34 cellular contexts compared by ENCODE assay signal in the genomic region with DNA sequence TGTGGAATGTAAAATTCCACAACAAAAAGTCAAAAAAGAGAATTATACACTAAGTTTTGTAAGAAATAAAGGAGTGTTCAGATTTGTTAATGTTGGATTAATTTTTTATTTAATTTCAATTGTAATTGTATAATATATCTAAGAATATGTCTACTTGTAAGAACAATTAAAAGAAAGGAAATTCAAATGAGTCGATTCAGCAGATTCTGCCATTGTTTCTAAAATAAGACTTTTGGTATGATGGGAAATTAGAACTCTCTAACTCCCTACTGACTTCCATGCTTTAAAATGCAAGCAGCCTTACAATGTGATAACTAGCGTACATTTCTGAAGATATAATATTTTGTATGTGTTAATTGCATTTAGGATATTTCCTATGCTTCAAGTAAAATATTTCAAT.
DNase-seq lines count a peak whose midpoint lies in the region; ATAC-seq, FAIRE-seq and TF ChIP-seq lines count a peak whose summit lies in the region.
"Had no signal": no experiment of that assay in that cellular context is flagged by ENCODE, and none has a peak within 500 bp of the region (broad histone marks: within the 10 kb centered on the region; RNA-seq: fewer than 3 reads in every experiment).

No MANE protein-coding gene starts in this region.

- H2AK9ac ChIP-seq in IMR-90 (replicated peaks; ENCODE audit: low read depth, low read length, poor library complexity), result no peak overlapping the region

- no peaks in the 10 kb centered on the region for H3K4me1 ChIP-seq in HepG2 (ENCODE audit: insufficient read depth, low read length)
- no peaks in the 10 kb centered on the region for H3K4me1 ChIP-seq in right lobe of liver
- H3K4me1 ChIP-seq in A549, result no peaks in the 10 kb centered on the region
- H3K4me1 ChIP-seq in IMR-90 (ENCODE audit: control insufficient read depth, insufficient read depth, low read length), result no peaks in the 10 kb centered on the region
- no peaks in the 10 kb centered on the region for H3K4me1 ChIP-seq in K562 (replicated peaks in 1 of 2; ENCODE audit: control insufficient read depth in 2 of 2, insufficient read depth in 2 of 2, low read length in 2 of 2)
- H3K4me1 ChIP-seq: BE2C, BLaER1, Caco-2 had no signal

- POLR2A ChIA-PET in HepG2 (lab: Yijun Ruan, JAX) (no interaction called here), A549 (lab: Yijun Ruan, JAX) (no interaction called here), IMR-90 (lab: Charles Lee; ENCODE audit: unreplicated experiment) (no interaction called here), K562 (lab: Yijun Ruan, JAX) (no interaction called here)

- H3K9me3 ChIP-seq in HepG2 (ENCODE audit: low read length), result no peaks in the 10 kb centered on the region
- no peaks in the 10 kb centered on the region for H3K9me3 ChIP-seq in right lobe of liver
- H3K9me3 ChIP-seq in A549, result 0 out of 3 replicates have a peak, but pooled peaks cover 2% of the 10 kb centered on the region
- H3K9me3 ChIP-seq in IMR-90 (ENCODE audit: control insufficient read depth, insufficient read depth, low read length), result no peaks in the 10 kb centered on the region
- no peaks in the 10 kb centered on the region for H3K9me3 ChIP-seq in K562 (replicated peaks; ENCODE audit: control insufficient read depth, insufficient read depth, low read depth, low read length)
- H3K9me3 ChIP-seq: BE2C, Caco-2 had no signal

- H2BK5ac ChIP-seq in IMR-90 (ENCODE audit: low read depth, low read length, poor library complexity, severe bottlenecking), result no peak overlapping the region

- H3K4me2 ChIP-seq in HepG2 (ENCODE audit: low read depth, low read length) (no peak overlapping the region), A549 (no peak overlapping the region), IMR-90 (ENCODE audit: low read depth, low read length) (no peak overlapping the region), K562 (ENCODE audit: insufficient read depth, low read length) (no peak overlapping the region)
- H3K4me2 ChIP-seq: BLaER1; BLaER1 treated with 17β-estradiol and CSF1 and Interleukin-3, amounts not matched to agents 10 nM and 100 nM had no signal

- no peak for DNase-seq in HepG2 (ENCODE audit: low spot score)
- DNase-seq in right lobe of liver, result no peak
- no peak for DNase-seq in A549 (ENCODE audit: low read depth in 1 of 2, low spot score in 1 of 2)
- DNase-seq in IMR-90, result no peak
- DNase-seq in K562 (ENCODE audit: extremely low read depth in 1 of 4, low spot score in 3 of 4), result no peak
- no peak for DNase-seq in NCI-H2227 treated with DMSO at 0.1 percent for 48 hours (lab: John Stamatoyannopoulos, UW)
- no peak for DNase-seq in coronary artery (ENCODE audit: low spot score)
- DNase-seq: 8988T; ACHN; AML-193; BE2C; C1 segment of cervical spinal cord; Caco-2; Calu3; CD4-positive, alpha-beta memory T cell; CD4-positive, alpha-beta T cell; CD4-positive, CD25-positive, alpha-beta regulatory T cell; CD8-positive, alpha-beta memory T cell; CD8-positive, alpha-beta T cell; COR-L47; DMS 273 treated with DMSO at 0.1 percent for 48 hours; DMS153; DMS53; DMS79; DMS79 treated with DMSO at 0.1 percent for 48 hours; DND-41; EL had no signal

- H3K4me3 ChIP-seq in HepG2 (replicated peaks in 1 of 3; ENCODE audit: insufficient read depth in 1 of 3, low read depth in 2 of 3, low read length in 3 of 3) (no peak overlapping the region), right lobe of liver (no peak overlapping the region), A549 (no peak overlapping the region), IMR-90 (ENCODE audit: insufficient read depth, low read depth, low read length) (no peak overlapping the region), K562 (no peak overlapping the region), coronary artery (no peak overlapping the region)
- H3K4me3 ChIP-seq: BLaER1; BLaER1 treated with 17β-estradiol and CSF1 and Interleukin-3, amounts not matched to agents 10 nM and 100 nM had no signal

- FAIRE-seq in HepG2 (lab: Jason Lieb, UNC), result no peak
- FAIRE-seq in A549 (lab: Jason Lieb, UNC), result no peak
- FAIRE-seq in K562 (lab: Jason Lieb, UNC), result no peak
- FAIRE-seq: A204.1, D721Med had no signal

- ATAC-seq in HepG2 (no peak), right lobe of liver (no peak), A549 (no peak), IMR-90 (ENCODE audit: low read depth) (no peak), K562 (no peak), GM21381 (IDR thresholded peaks at IDR 0.05; ENCODE audit: unreplicated experiment) (no peak)
- ATAC-seq: CD8-positive, alpha-beta T cell had no signal

- H3K9ac ChIP-seq in HepG2 (ENCODE audit: insufficient read depth, low read depth, low read length) (no peak overlapping the region), IMR-90 (ENCODE audit: low read depth, low read length) (no peak overlapping the region), K562 (ENCODE audit: insufficient read depth in 1 of 2, low read depth in 2 of 2, low read length in 2 of 2) (no peak overlapping the region)
- H3K9ac ChIP-seq: BLaER1; BLaER1 treated with 17β-estradiol and CSF1 and Interleukin-3, amounts not matched to agents 10 nM and 100 nM had no signal

- H3K9me1 ChIP-seq in IMR-90 (ENCODE audit: insufficient read depth, low read length), result no peaks in the 10 kb centered on the region
- H3K9me1 ChIP-seq in K562 (ENCODE audit: control insufficient read depth, insufficient read depth, low read length), result no peaks in the 10 kb centered on the region

- no peaks in the 10 kb centered on the region for H3K79me1 ChIP-seq in IMR-90 (ENCODE audit: low read depth in 1 of 2, low read length in 2 of 2)

- no peak overlapping the region for H3K18ac ChIP-seq in IMR-90 (ENCODE audit: low read depth, low read length)

- TF ChIP-seq RAD21 in HepG2 (CRISPR knock-in tag; IDR thresholded peaks at IDR 0.05) (no peak), A549 (conservative IDR thresholded peaks at IDR 0.05 in 1 of 2, IDR thresholded peaks at IDR 0.05 in 1 of 2) (no peak), IMR-90 (IDR thresholded peaks at IDR 0.05; ENCODE audit: low read length) (no peak), K562 (CRISPR knock-in tag; conservative IDR thresholded peaks at IDR 0.05 in 1 of 2, IDR thresholded peaks at IDR 0.05 in 1 of 2) (no peak)

- BruUV-seq in HepG2 (replicated peaks; lab: Mats Ljungman, UMichigan), result no TSS peak
- BruUV-seq in IMR-90 (replicated peaks; lab: Mats Ljungman, UMichigan), result no TSS peak
- BruUV-seq in K562 (replicated peaks; lab: Mats Ljungman, UMichigan), result no TSS peak

- no peak for TF ChIP-seq EP300 in HepG2 (IDR thresholded peaks at IDR 0.05; ENCODE audit: low read depth in 2 of 2, low read length in 2 of 2)
- TF ChIP-seq EP300 in HepG2 (CRISPR knock-in tag; IDR thresholded peaks at IDR 0.05; ENCODE audit: borderline replicate concordance), result no peak
- no peak for TF ChIP-seq EP300 in A549 (IDR thresholded peaks at IDR 0.05)
- TF ChIP-seq EP300 in K562 (IDR thresholded peaks at IDR 0.05; ENCODE audit: low read length), result no peak

- H3K4ac ChIP-seq in IMR-90 (ENCODE audit: low read depth, low read length), result no peak overlapping the region

- no peaks in the 10 kb centered on the region for H3K36me3 ChIP-seq in HepG2 (replicated peaks in 1 of 2; ENCODE audit: control insufficient read depth in 1 of 2, insufficient read depth in 2 of 2, low read length in 2 of 2)
- no peaks in the 10 kb centered on the region for H3K36me3 ChIP-seq in right lobe of liver
- H3K36me3 ChIP-seq in IMR-90 (ENCODE audit: control insufficient read depth, insufficient read depth, low read length), result no peaks in the 10 kb centered on the region
- no peaks in the 10 kb centered on the region for H3K36me3 ChIP-seq in K562 (ENCODE audit: control insufficient read depth, insufficient read depth, low read length)
- H3K36me3 ChIP-seq: BE2C, BLaER1 had no signal

- no peak overlapping the region for H4K5ac ChIP-seq in IMR-90 (ENCODE audit: low read depth, low read length)

- in situ Hi-C loops in HepG2 (cut with HindIII; ENCODE audit: extremely low pct_ligation_motif_present, low pct_unique_long_range_greater_than_20kb) (no loop called here), IMR-90 (cut with MboI; ENCODE audit: low sequenced_read_pairs) (no loop called here), K562 (cut with MboI) (no loop called here)

- 1% methylated on average over 2 of the region's 2 CpGs for WGBS in HepG2 (ENCODE audit: low lambda C conversion rate)
- 55% methylated on average over 2 of the region's 2 CpGs for WGBS in right lobe of liver (ENCODE audit: insufficient coverage, low coverage, low lambda C conversion rate, missing lambda C conversion rate)
- WGBS in A549 (ENCODE audit: missing lambda C conversion rate), result under 1% methylated on average over 2 of the region's 2 CpGs
- no CpG with 5 or more reads among the region's 2 CpGs for WGBS in IMR-90 (ENCODE audit: extremely low coverage in 2 of 2, insufficient read length in 1 of 2), 2 experiments
- 9% methylated on average over 2 of the region's 2 CpGs for WGBS in K562 (ENCODE audit: insufficient coverage, low coverage, missing lambda C conversion rate)

- no peak overlapping the region for H4K91ac ChIP-seq in IMR-90 (ENCODE audit: insufficient read depth, low read depth, low read length)

- H2AFZ ChIP-seq in HepG2 (ENCODE audit: low read length) (no peak overlapping the region), IMR-90 (replicated peaks; ENCODE audit: low read length, poor library complexity) (no peak overlapping the region), K562 (ENCODE audit: low read depth, low read length) (no peak overlapping the region)

- TF ChIP-seq POLR2A in HepG2 (IDR thresholded peaks at IDR 0.05; ENCODE audit: insufficient read depth in 1 of 2, low read depth in 2 of 2, low read length in 2 of 2) (no peak), right lobe of liver (IDR thresholded peaks at IDR 0.05) (no peak), A549 (IDR thresholded peaks at IDR 0.05; ENCODE audit: low read length) (no peak), IMR-90 (IDR thresholded peaks at IDR 0.05; ENCODE audit: low read depth, low read length) (no peak), K562 (conservative IDR thresholded peaks at IDR 0.05) (no peak)

- no peak overlapping the region for H3K14ac ChIP-seq in IMR-90 (replicated peaks; ENCODE audit: low read depth, low read length)

- no peak overlapping the region for H2BK120ac ChIP-seq in IMR-90 (ENCODE audit: low read depth, low read length)

- H3K27ac ChIP-seq in HepG2 (ENCODE audit: extremely low read length, insufficient read depth, low read length) (no peak overlapping the region), right lobe of liver (no peak overlapping the region), A549 (no peak overlapping the region), IMR-90 (ENCODE audit: insufficient read depth, low read length) (no peak overlapping the region), K562 (ENCODE audit: extremely low read depth, low read depth, low read length) (no peak overlapping the region), coronary artery (no peak overlapping the region)
- H3K27ac ChIP-seq: 22Rv1; BLaER1; BLaER1 treated with 17β-estradiol and CSF1 and Interleukin-3, amounts not matched to agents 10 nM and 100 nM; C4-2B had no signal

- no peaks in the 10 kb centered on the region for H3K79me2 ChIP-seq in HepG2 (ENCODE audit: insufficient read depth, low read length)
- H3K79me2 ChIP-seq in K562 (ENCODE audit: control insufficient read depth, insufficient read depth, low read length), result no peaks in the 10 kb centered on the region

- no peak overlapping the region for H3K56ac ChIP-seq in IMR-90 (ENCODE audit: extremely low read depth, insufficient read depth, low read length)

- no peak overlapping the region for H2BK20ac ChIP-seq in IMR-90 (ENCODE audit: low read depth, low read length)

- H4K20me1 ChIP-seq in HepG2 (ENCODE audit: insufficient read depth, low read length) (no peaks in the 10 kb centered on the region), IMR-90 (ENCODE audit: insufficient read depth, low read length) (no peaks in the 10 kb centered on the region), K562 (replicated peaks; ENCODE audit: control insufficient read depth, insufficient read depth, low read length) (no peaks in the 10 kb centered on the region)
- H4K20me1 ChIP-seq: BLaER1; BLaER1 treated with 17β-estradiol and CSF1 and Interleukin-3, amounts not matched to agents 10 nM and 100 nM had no signal

- H3K23ac ChIP-seq in IMR-90 (ENCODE audit: low read depth, low read length), result no peak overlapping the region

- no peak overlapping the region for H2BK15ac ChIP-seq in IMR-90 (ENCODE audit: low read depth, low read length)

- TF ChIP-seq CTCF in HepG2 (CRISPR knock-in tag; IDR thresholded peaks at IDR 0.05) (no peak), right lobe of liver (IDR thresholded peaks at IDR 0.05) (no peak), A549 (IDR thresholded peaks at IDR 0.05) (no peak), IMR-90 (conservative IDR thresholded peaks at IDR 0.05; ENCODE audit: low read depth, low read length) (no peak), K562 (IDR thresholded peaks at IDR 0.05 in 2 of 3, conservative IDR thresholded peaks at IDR 0.05 in 1 of 3; ENCODE audit: insufficient read depth in 2 of 3, low read depth in 1 of 3, low read length in 3 of 3) (no peak), coronary artery (IDR thresholded peaks at IDR 0.05) (no peak)

- intact Hi-C loops in HepG2 (cut with micrococcal nuclease; ENCODE audit: unreplicated experiment), result no loop called here
- intact Hi-C loops in right lobe of liver (cut with DNase I), result no loop called here
- intact Hi-C loops in IMR-90 (cut with micrococcal nuclease), result no loop called here
- intact Hi-C loops in K562 (cut with micrococcal nuclease), result no loop called here

- no peak overlapping the region for H4K8ac ChIP-seq in IMR-90 (ENCODE audit: low read depth in 2 of 2, low read length in 2 of 2)

- H3K27me3 ChIP-seq in HepG2 (ENCODE audit: control insufficient read depth in 1 of 2, insufficient read depth in 2 of 2, low read length in 2 of 2) (no peaks in the 10 kb centered on the region), right lobe of liver (no peaks in the 10 kb centered on the region), IMR-90 (ENCODE audit: control insufficient read depth, insufficient read depth, low read length) (no peaks in the 10 kb centered on the region), K562 (ENCODE audit: control insufficient read depth in 2 of 2, insufficient read depth in 2 of 2, low read length in 2 of 2) (no peaks in the 10 kb centered on the region)
- H3K27me3 ChIP-seq: BE2C; BLaER1; BLaER1 treated with 17β-estradiol and CSF1 and Interleukin-3, amounts not matched to agents 10 nM and 100 nM had no signal

- dilution Hi-C loops in IMR-90 (cut with HindIII; ENCODE audit: low sequenced_read_pairs, unreplicated experiment), result no loop called here

- no peak overlapping the region for H2AK5ac ChIP-seq in IMR-90 (ENCODE audit: low read depth, low read length)

- CTCF ChIA-PET in HepG2 (lab: Yijun Ruan, JAX; ENCODE audit: low intra/inter-chr PET ratio, low total read pairs) (no interaction called here), A549 (lab: Yijun Ruan, JAX) (no interaction called here), IMR-90 (lab: Yijun Ruan, JAX) (no interaction called here), K562 (lab: Yijun Ruan, JAX; ENCODE audit: low intra/inter-chr PET ratio) (no interaction called here)
